17 cellular contexts compared by ENCODE assay signal in genomic region chr6:130583268-130583667, GRCh38.
DNase-seq lines count a peak whose midpoint lies in the region; ATAC-seq and TF ChIP-seq lines count a peak whose summit lies in the region.
"Had no signal": no experiment of that assay in that cellular context is flagged by ENCODE, and none has a peak within 500 bp of the region (broad histone marks: within the 10 kb centered on the region; RNA-seq: fewer than 3 reads in every experiment).

No MANE protein-coding gene starts in this region.

- H4K20me1 ChIP-seq in mammary epithelial cell (ENCODE audit: insufficient read depth, low read length) (no peaks in the 10 kb centered on the region), neural progenitor cell (ENCODE audit: low read depth) (no peaks in the 10 kb centered on the region)

- H3K4me3 Mint-ChIP-seq in WTC11 = no peak overlapping the region
- H3K4me3 Mint-ChIP-seq in neural progenitor cell = no peak overlapping the region
- H3K4me3 Mint-ChIP-seq: CD8-positive, alpha-beta memory T cell; HFFc6 had no signal

- H2AFZ ChIP-seq in mammary epithelial cell (ENCODE audit: low read depth, low read length) (peak overlapping the region; percentile 7), neural progenitor cell (replicated peaks) (no peak overlapping the region)

- no peak overlapping the region for H3K4me2 ChIP-seq in mammary epithelial cell (ENCODE audit: insufficient read depth, low read depth, low read length)
- H3K4me2 ChIP-seq in neural progenitor cell = no peak overlapping the region
- H3K4me2 ChIP-seq: A549 had no signal

- BruUV-seq in mammary epithelial cell (replicated peaks; lab: Mats Ljungman, UMichigan) = no TSS peak

- TF ChIP-seq CTCF in mammary epithelial cell (conservative IDR thresholded peaks at IDR 0.05 in 1 of 2, IDR thresholded peaks at IDR 0.05 in 1 of 2; ENCODE audit: extremely low read depth in 1 of 2, insufficient read depth in 1 of 2, low read depth in 1 of 2, low read length in 2 of 2) (no peak), breast epithelium (IDR thresholded peaks at IDR 0.05) (no peak), WTC11 (IDR thresholded peaks at IDR 0.05) (no peak), neural progenitor cell (IDR thresholded peaks at IDR 0.05) (no peak), GM13977 (IDR thresholded peaks at IDR 0.05; ENCODE audit: extremely low read depth, insufficient read depth, missing control alignments) (no peak)

- POLR2A ChIA-PET in WTC11 (lab: Charles Lee) = no interaction called here

- H3K9me3 ChIP-seq in mammary epithelial cell (replicated peaks; ENCODE audit: insufficient read depth, low read length) (no peaks in the 10 kb centered on the region), breast epithelium (no peaks in the 10 kb centered on the region), neural progenitor cell (ENCODE audit: low read depth) (no peaks in the 10 kb centered on the region)
- H3K9me3 ChIP-seq: A549, Caco-2 had no signal

- H3K4me3 ChIP-seq in mammary epithelial cell (replicated peaks in 1 of 3; ENCODE audit: insufficient read depth in 1 of 3, low read depth in 2 of 3, low read length in 3 of 3) = no peak overlapping the region
- H3K4me3 ChIP-seq in breast epithelium = no peak overlapping the region
- no peak overlapping the region for H3K4me3 ChIP-seq in neural progenitor cell
- H3K4me3 ChIP-seq: A549 had no signal

- no peaks in the 10 kb centered on the region for H3K79me2 ChIP-seq in mammary epithelial cell (ENCODE audit: insufficient read depth, low read length)
- H3K79me2 ChIP-seq in neural progenitor cell (ENCODE audit: low read depth) = no peaks in the 10 kb centered on the region

- H3K9ac ChIP-seq in mammary epithelial cell (ENCODE audit: insufficient read depth, low read length) (no peak overlapping the region), neural progenitor cell (no peak overlapping the region)

- in situ Hi-C loops in mammary epithelial cell (cut with MboI; ENCODE audit: low sequenced_read_pairs in 2 of 2) = no loop called here
- in situ Hi-C loops in GM13977 (cut with MboI; ENCODE audit: low pct_unique_long_range_greater_than_20kb, low sequenced_read_pairs, unreplicated experiment) = no loop called here

- dilution Hi-C loops in mammary epithelial cell (cut with HindIII; ENCODE audit: low sequenced_read_pairs) = no loop called here

- no peaks in the 10 kb centered on the region for H3K4me1 Mint-ChIP-seq in WTC11
- peaks cover 8% of the 10 kb centered on the region for H3K4me1 Mint-ChIP-seq in neural progenitor cell

- TF ChIP-seq RAD21 in Ishikawa (IDR thresholded peaks at IDR 0.05; ENCODE audit: low read depth) = no peak

- H3K27me3 Mint-ChIP-seq in WTC11 (ENCODE audit: low read depth) = no peaks in the 10 kb centered on the region
- peaks cover 2% of the 10 kb centered on the region for H3K27me3 Mint-ChIP-seq in neural progenitor cell (ENCODE audit: insufficient read depth, low read depth)
- H3K27me3 Mint-ChIP-seq: CD8-positive, alpha-beta memory T cell had no signal

- WGBS in mammary epithelial cell (ENCODE audit: low coverage, missing lambda C conversion rate) = 97% methylated on average over 11 of the region's 11 CpGs

- ATAC-seq in WTC11 = no peak
- no peak for ATAC-seq in HG03571 (IDR thresholded peaks at IDR 0.05; ENCODE audit: unreplicated experiment)
- ATAC-seq: A549 had no signal

- no peak for TF ChIP-seq POLR2A in breast epithelium (IDR thresholded peaks at IDR 0.05)

- no peak for DNase-seq in mammary epithelial cell
- no peak for DNase-seq in breast epithelium (ENCODE audit: low spot score in 2 of 2)
- DNase-seq in WTC11 (ENCODE audit: low spot score) = peak; percentile 22
- peak; percentile 15 for DNase-seq in neural progenitor cell (ENCODE audit: low spot score)
- DNase-seq in GM13977 (ENCODE audit: low spot score) = no peak
- DNase-seq in activated T-cell treated with anti-CD3 and anti-CD28 coated beads, Interleukin-2, amount 50 U/mL, for 48 hours = no peak
- DNase-seq: Caco-2; CD8-positive, alpha-beta memory T cell; DMS79; GOT3; HCEC 1CT; HFFc6; IMR-90; KG1 had no signal

- H3K9me3 Mint-ChIP-seq in WTC11 (no peaks in the 10 kb centered on the region), neural progenitor cell (no peaks in the 10 kb centered on the region)
- H3K9me3 Mint-ChIP-seq: CD8-positive, alpha-beta memory T cell; HFFc6 had no signal

- H3K27ac ChIP-seq in mammary epithelial cell (ENCODE audit: insufficient read depth, low read depth, low read length) (no peak overlapping the region), breast epithelium (no peak overlapping the region), neural progenitor cell (no peak overlapping the region)
- H3K27ac ChIP-seq: A549 had no signal

- H3K27me3 ChIP-seq in mammary epithelial cell (ENCODE audit: insufficient read depth, low read length) (no peaks in the 10 kb centered on the region), breast epithelium (no peaks in the 10 kb centered on the region), neural progenitor cell (no peaks in the 10 kb centered on the region)

- H3F3A ChIP-seq in neural progenitor cell (ENCODE audit: low read depth) = no peaks in the 10 kb centered on the region

- CTCF ChIA-PET in mammary epithelial cell (lab: Charles Lee; ENCODE audit: low non-redundant PET) = no interaction called here
- CTCF ChIA-PET in WTC11 (lab: Charles Lee) = interaction anchor here (1.4 kb wide), 1 partner anchor 218 kb away, joined by 4 read pairs; no protein-coding TSS in a partner anchor

- no peak for TF ChIP-seq EP300 in Ishikawa (IDR thresholded peaks at IDR 0.05; ENCODE audit: borderline replicate concordance)

- H3K27ac Mint-ChIP-seq in WTC11 (no peak overlapping the region), neural progenitor cell (no peak overlapping the region)
- H3K27ac Mint-ChIP-seq: CD8-positive, alpha-beta memory T cell; HFFc6 had no signal

- no peaks in the 10 kb centered on the region for H3K36me3 Mint-ChIP-seq in WTC11
- H3K36me3 Mint-ChIP-seq in neural progenitor cell = no peaks in the 10 kb centered on the region
- H3K36me3 Mint-ChIP-seq: CD8-positive, alpha-beta memory T cell had no signal

- no peaks in the 10 kb centered on the region for H3K36me3 ChIP-seq in mammary epithelial cell (ENCODE audit: insufficient read depth, low read length)
- no peaks in the 10 kb centered on the region for H3K36me3 ChIP-seq in breast epithelium
- no peaks in the 10 kb centered on the region for H3K36me3 ChIP-seq in neural progenitor cell

- peaks cover 7% of the 10 kb centered on the region for H3K4me1 ChIP-seq in mammary epithelial cell (ENCODE audit: insufficient read depth, low read length)
- no peaks in the 10 kb centered on the region for H3K4me1 ChIP-seq in breast epithelium
- H3K4me1 ChIP-seq in neural progenitor cell = peaks cover 4% of the 10 kb centered on the region
- H3K4me1 ChIP-seq: A549, Caco-2 had no signal

- intact Hi-C loops in mammary epithelial cell (cut with micrococcal nuclease) = no loop called here
- intact Hi-C loops in breast epithelium (cut with DNase I; ENCODE audit: low total_unique reads) = no loop called here

TF ChIP-seq in Ishikawa, 13 proteins besides CTCF, POLR2A, EP300 and RAD21:
- TF ChIP-seq NFIC (IDR thresholded peaks at IDR 0.05) (peak; percentile 61), CEBPB (IDR thresholded peaks at IDR 0.05) (no peak)

TF ChIP-seq in WTC11, 78 proteins besides CTCF, POLR2A, EP300 and RAD21:
- no peak for TF ChIP-seq ETV6 (CRISPR knock-in tag; IDR thresholded peaks at IDR 0.05)
- no peak for TF ChIP-seq NFATC4 (CRISPR knock-in tag; IDR thresholded peaks at IDR 0.05)
- TF ChIP-seq ZNF281 (CRISPR knock-in tag; IDR thresholded peaks at IDR 0.05) = no peak
- no peak for TF ChIP-seq CREB1 (CRISPR knock-in tag; IDR thresholded peaks at IDR 0.05)
- TF ChIP-seq ZNF263 (CRISPR knock-in tag; IDR thresholded peaks at IDR 0.05; ENCODE audit: low read depth) = no peak
- TF ChIP-seq NR1H2 (CRISPR knock-in tag; IDR thresholded peaks at IDR 0.05) = no peak
- no peak for TF ChIP-seq TCF7 (CRISPR knock-in tag; IDR thresholded peaks at IDR 0.05; ENCODE audit: low read depth)
- no peak for TF ChIP-seq NR2C2 (CRISPR knock-in tag; IDR thresholded peaks at IDR 0.05)
- no peak for TF ChIP-seq MYBL2 (CRISPR knock-in tag; IDR thresholded peaks at IDR 0.05)
- no peak for TF ChIP-seq ERG (CRISPR knock-in tag; IDR thresholded peaks at IDR 0.05)
- TF ChIP-seq MXD4 (CRISPR knock-in tag; IDR thresholded peaks at IDR 0.05; ENCODE audit: borderline replicate concordance) = no peak
- TF ChIP-seq NR3C1 (CRISPR knock-in tag; conservative IDR thresholded peaks at IDR 0.05; ENCODE audit: low read depth) = no peak
- no peak for TF ChIP-seq ZBTB21 (CRISPR knock-in tag; IDR thresholded peaks at IDR 0.05; ENCODE audit: borderline replicate concordance)

Comparison
In these comparisons a context has a peak if more than half of its experiments do, and no peak if none do; other contexts are left out.
1. DNase-seq: peak in WTC11 (single experiment) and neural progenitor cell (single experiment); none in mammary epithelial cell (single experiment), breast epithelium (0 of 2), GM13977 (single experiment) and activated T-cell treated with anti-CD3 and anti-CD28 coated beads, Interleukin-2, amount 50 U/mL, for 48 hours (0 of 2).